27 cellular contexts compared by ENCODE assay signal in genomic region chr1:166601650-166602049, GRCh38.
"Had no signal": no experiment of that assay in that cellular context is flagged by ENCODE, and none has a peak within 500 bp of the region (broad histone marks: within the 10 kb centered on the region; RNA-seq: fewer than 3 reads in every experiment).

No MANE protein-coding gene starts in this region.

- H3K4me1 Mint-ChIP-seq: immature natural killer cell; naive thymus-derived CD4-positive, alpha-beta T cell; stimulated activated naive B cell treated with anti-CD40 and anti-IgM and Interleukin-4, amounts not matched to agents 10 μg/mL and 1 μg/mL and 100 μg/mL, for 72 hours had no signal

- H3K4me3 ChIP-seq: left ventricle myocardium inferior, lung, mucosa of descending colon, ovary, right atrium auricular region, right lobe of liver, stomach, testis, thyroid gland, upper lobe of right lung had no signal

- H3K36me3 Mint-ChIP-seq: immature natural killer cell; naive thymus-derived CD4-positive, alpha-beta T cell; natural killer cell treated with Interleukin-12 subunit alpha and Interleukin-12 subunit beta and Interleukin-15 and Interleukin-18, amount 100 ng/mL, for 72 hours; stimulated activated naive B cell treated with anti-CD40 and anti-IgM and Interleukin-4, amounts not matched to agents 10 μg/mL and 1 μg/mL and 100 μg/mL, for 72 hours had no signal

- H3K27ac ChIP-seq: left ventricle myocardium inferior, ovary, right atrium auricular region, right lobe of liver, stomach, testis, thyroid gland, upper lobe of right lung had no signal

- H3K9me3 Mint-ChIP-seq: immature natural killer cell; natural killer cell treated with Interleukin-12 subunit alpha and Interleukin-12 subunit beta and Interleukin-15 and Interleukin-18, amount 100 ng/mL, for 72 hours had no signal

- H3K4me1 ChIP-seq: left ventricle myocardium inferior, right atrium auricular region, right lobe of liver, stomach, testis, thyroid gland, upper lobe of right lung had no signal

- H3K27ac Mint-ChIP-seq: immature natural killer cell; naive thymus-derived CD4-positive, alpha-beta T cell; natural killer cell treated with Interleukin-12 subunit alpha and Interleukin-12 subunit beta and Interleukin-15 and Interleukin-18, amount 100 ng/mL, for 72 hours; progenitor cell of endocrine pancreas; stimulated activated naive B cell treated with anti-CD40 and anti-IgM and Interleukin-4, amounts not matched to agents 10 μg/mL and 1 μg/mL and 100 μg/mL, for 72 hours had no signal

- H3K9me3 ChIP-seq: mucosa of descending colon, ovary, right atrium auricular region, right lobe of liver, stomach, testis, thyroid gland, upper lobe of right lung had no signal

- ATAC-seq: mucosa of descending colon; naive thymus-derived CD4-positive, alpha-beta T cell; right lobe of liver; stimulated activated naive B cell treated with anti-CD40 and anti-IgM and Interleukin-4, amounts not matched to agents 10 μg/mL and 1 μg/mL and 100 μg/mL, for 72 hours; stimulated activated naive CD8-positive, alpha-beta T cell treated with anti-CD3 and anti-CD28 coated beads, Interleukin-15, Interleukin-2, amounts not matched to agents 100 U/mL and 50 U/mL, for 24 hours; upper lobe of right lung had no signal

- DNase-seq: hippocampal formation; immature natural killer cell; kidney; left ventricle myocardium inferior; mesendoderm; midbrain; mucosa of descending colon; naive thymus-derived CD4-positive, alpha-beta T cell; ovary; right lobe of liver; stimulated activated CD4-positive, alpha-beta T cell treated with anti-CD3 and anti-CD28 coated beads, Interleukin-12 subunit alpha, Interleukin-12 subunit beta, amount 100 ng/mL, for 4 hours; stimulated activated CD4-positive, alpha-beta T cell treated with anti-CD3 and anti-CD28 coated beads, Interleukin-15, amount 100 ng/mL, for 24 hours; stimulated activated CD4-positive, alpha-beta T cell treated with anti-CD3 and anti-CD28 coated beads, Interleukin-2, amount 100 ng/mL, for 24 hours; stimulated activated CD4-positive, alpha-beta T cell treated with anti-CD3 and anti-CD28 coated beads, Interleukin-4, amount 100 ng/mL, for 1 hour; stimulated activated naive B cell treated with anti-CD40 and anti-IgM and Interleukin-4, amounts not matched to agents 10 μg/mL and 1 μg/mL and 100 μg/mL, for 72 hours; stimulated activated naive CD8-positive, alpha-beta T cell treated with anti-CD3 and anti-CD28 coated beads, Interleukin-15, Interleukin-2, amounts not matched to agents 100 U/mL and 50 U/mL, for 24 hours; stomach; testis; thyroid gland; trophoblast cell; upper lobe of right lung had no signal

- FAIRE-seq: islet of Langerhans, kidney, urothelium cell line had no signal

- H3K36me3 ChIP-seq: left ventricle myocardium inferior, ovary, right atrium auricular region, right lobe of liver, stomach, thyroid gland, upper lobe of right lung had no signal

- H3K27me3 ChIP-seq: ovary, right atrium auricular region, right lobe of liver, stomach, testis, thyroid gland, upper lobe of right lung had no signal

- H3K4me3 Mint-ChIP-seq: immature natural killer cell; naive thymus-derived CD4-positive, alpha-beta T cell; natural killer cell treated with Interleukin-12 subunit alpha and Interleukin-12 subunit beta and Interleukin-15 and Interleukin-18, amount 100 ng/mL, for 72 hours; stimulated activated naive B cell treated with anti-CD40 and anti-IgM and Interleukin-4, amounts not matched to agents 10 μg/mL and 1 μg/mL and 100 μg/mL, for 72 hours had no signal

- H3K27me3 Mint-ChIP-seq: progenitor cell of endocrine pancreas; stimulated activated naive B cell treated with anti-CD40 and anti-IgM and Interleukin-4, amounts not matched to agents 10 μg/mL and 1 μg/mL and 100 μg/mL, for 72 hours had no signal
